ENCODE assay signal across 30 cellular contexts in the genomic region with DNA sequence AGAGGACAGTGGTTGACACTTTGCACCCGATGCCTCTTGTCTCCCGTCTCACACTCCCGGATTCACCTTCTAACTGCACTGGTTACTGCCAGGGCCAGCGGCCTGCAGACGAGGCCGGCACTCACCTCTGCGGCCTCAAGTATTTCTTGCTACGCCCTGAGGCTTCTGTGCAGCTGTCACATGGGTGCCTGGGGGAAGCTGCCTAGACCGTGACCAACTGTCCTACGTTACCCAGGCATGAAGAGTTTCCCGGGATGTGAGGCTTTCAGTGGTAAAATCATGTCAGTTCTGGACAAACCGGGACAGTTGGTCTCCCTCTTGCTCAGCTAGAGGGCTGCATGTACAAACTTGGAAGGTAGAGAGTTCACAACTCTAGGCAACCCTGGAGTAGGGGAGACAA.
"Had no signal": no experiment of that assay in that cellular context is flagged by ENCODE, and none has a peak within 500 bp of the region (broad histone marks: within the 10 kb centered on the region; RNA-seq: fewer than 3 reads in every experiment).

No MANE protein-coding gene starts in this region.

- H3K4me3 Mint-ChIP-seq: activated CD4-positive, alpha-beta T cell treated with anti-CD3 and anti-CD28 coated beads, Interleukin-2, amount 10 ng/mL, durations not matched to agents 24 days and 14 days; activated CD8-positive, alpha-beta T cell treated with anti-CD3 and anti-CD28 coated beads for 36 hours; activated naive CD8-positive, alpha-beta T cell treated with anti-CD3 and anti-CD28 coated beads for 36 hours; activated T-cell treated with anti-CD3 and anti-CD28 coated beads, Interleukin-2, amount 50 U/mL, for 72 hours; activated T-helper 17 cell treated with anti-CD3 and anti-CD28 coated beads, Interleukin-2, amount 50 U/mL, for 72 hours; brain; T-helper 1 cell treated with Interleukin-12 subunit alpha and Interleukin-12 subunit beta and Interleukin-4 antibody, amounts not matched to agents 30 μg/mL and 1 μg/mL, for 36 hours; T-helper 2 cell treated with Interferon-gamma antibody and Interleukin-4, amounts not matched to agents 5 μg/mL and 100 μg/mL, for 36 hours had no signal

- H3K4me1 ChIP-seq: SJSA1 had no signal

- H3K4me1 Mint-ChIP-seq: activated CD4-positive, alpha-beta T cell treated with anti-CD3 and anti-CD28 coated beads, Interleukin-2, amount 10 ng/mL, durations not matched to agents 24 days and 14 days; activated naive CD8-positive, alpha-beta T cell treated with anti-CD3 and anti-CD28 coated beads for 36 hours; activated T-helper 17 cell treated with anti-CD3 and anti-CD28 coated beads, Interleukin-2, amount 50 U/mL, for 72 hours had no signal

- H3K36me3 ChIP-seq: SJSA1 had no signal

- DNase-seq: activated CD4-positive, alpha-beta T cell treated with anti-CD3 and anti-CD28 coated beads, Interleukin-2, amount 10 ng/mL, durations not matched to agents 24 days and 14 days; activated CD4-positive, alpha-beta T cell treated with anti-CD3 and anti-CD28 coated beads, Interleukin-2, amount 50 U/mL, for 4 hours; activated CD8-positive, alpha-beta T cell treated with anti-CD3 and anti-CD28 coated beads for 36 hours; activated effector memory CD4-positive, alpha-beta T cell treated with anti-CD3 and anti-CD28 coated beads, Interleukin-2, amount 50 U/mL, for 16 hours; activated naive CD4-positive, alpha-beta T cell; activated naive CD4-positive, alpha-beta T cell treated with anti-CD3 and anti-CD28 coated beads, Interleukin-2, amount 50 U/mL, for 16 hours; activated naive CD8-positive, alpha-beta T cell treated with anti-CD3 and anti-CD28 coated beads for 36 hours; activated T-cell treated with anti-CD3 and anti-CD28 coated beads, Interleukin-2, amount 50 U/mL, for 1 hour; activated T-cell treated with anti-CD3 and anti-CD28 coated beads, Interleukin-2, amount 50 U/mL, for 72 hours; amniotic stem cell; caudate nucleus; cerebellar nuclear complex; MM.1S; MV-4-11; NCI-H1417 treated with DMSO at 0.1 percent for 48 hours; NCI-H1930; NCI-H2081 treated with DMSO at 0.1 percent for 48 hours; NCI-H2171 treated with DMSO at 0.1 percent for 48 hours; NCI-H446; NCI-H510A treated with DMSO at 0.1 percent for 48 hours; NCI-H526 treated with DMSO at 0.1 percent for 48 hours; SHP77; SK-N-SH had no signal

- H3K4me3 ChIP-seq: SJSA1 had no signal

- H3K36me3 Mint-ChIP-seq: activated naive CD8-positive, alpha-beta T cell treated with anti-CD3 and anti-CD28 coated beads for 36 hours; brain had no signal

- H3K27ac ChIP-seq: KMS-11, SJSA1 had no signal

- H3K27ac Mint-ChIP-seq: activated CD4-positive, alpha-beta T cell treated with anti-CD3 and anti-CD28 coated beads, Interleukin-2, amount 10 ng/mL, durations not matched to agents 24 days and 14 days; activated CD8-positive, alpha-beta T cell treated with anti-CD3 and anti-CD28 coated beads for 36 hours; activated naive CD8-positive, alpha-beta T cell treated with anti-CD3 and anti-CD28 coated beads for 36 hours; activated T-cell treated with anti-CD3 and anti-CD28 coated beads, Interleukin-2, amount 50 U/mL, for 72 hours; activated T-helper 17 cell treated with anti-CD3 and anti-CD28 coated beads, Interleukin-2, amount 50 U/mL, for 72 hours; brain; T-helper 1 cell treated with Interleukin-12 subunit alpha and Interleukin-12 subunit beta and Interleukin-4 antibody, amounts not matched to agents 30 μg/mL and 1 μg/mL, for 36 hours; T-helper 2 cell treated with Interferon-gamma antibody and Interleukin-4, amounts not matched to agents 5 μg/mL and 100 μg/mL, for 36 hours had no signal

- H3K27me3 Mint-ChIP-seq: activated CD4-positive, alpha-beta T cell treated with anti-CD3 and anti-CD28 coated beads, Interleukin-2, amount 10 ng/mL, durations not matched to agents 24 days and 14 days; activated CD8-positive, alpha-beta T cell treated with anti-CD3 and anti-CD28 coated beads for 36 hours; activated naive CD8-positive, alpha-beta T cell treated with anti-CD3 and anti-CD28 coated beads for 36 hours; activated T-helper 17 cell treated with anti-CD3 and anti-CD28 coated beads, Interleukin-2, amount 50 U/mL, for 72 hours had no signal

- H3K9me3 Mint-ChIP-seq: activated naive CD8-positive, alpha-beta T cell treated with anti-CD3 and anti-CD28 coated beads for 36 hours had no signal

- ATAC-seq: activated CD8-positive, alpha-beta T cell treated with anti-CD3 and anti-CD28 coated beads for 36 hours; activated T-cell treated with anti-CD3 and anti-CD28 coated beads, Interleukin-2, amount 50 U/mL, for 72 hours; activated T-helper 17 cell treated with anti-CD3 and anti-CD28 coated beads, Interleukin-2, amount 50 U/mL, for 72 hours; Panc1 had no signal

- H3K27me3 ChIP-seq: SJSA1 had no signal

- H3K9ac ChIP-seq: KMS-11, SK-N-SH had no signal

- H3K9me3 ChIP-seq: SJSA1, SK-N-SH had no signal
